Comparison of ENCODE assay signal across 8 cellular contexts in genomic region chr10:62083868-62084267, GRCh38.
DNase-seq lines count a peak whose midpoint lies in the region; ATAC-seq and TF ChIP-seq lines count a peak whose summit lies in the region.

No MANE protein-coding gene starts in this region.

- H3K36me3 ChIP-seq in sigmoid colon (peaks cover 0 to 44% (median 11%) of the 10 kb centered on the region in 4 donors), MM.1S (replicated peaks; ENCODE audit: insufficient read depth, low read length) (peaks cover 20% of the 10 kb centered on the region)

- intact Hi-C loops in activated CD4-positive, alpha-beta T cell treated with anti-CD3 and anti-CD28 coated beads, Interleukin-2, amount 10 ng/mL, durations not matched to agents 24 days and 14 days (cut with micrococcal nuclease): loop anchor here (2.0 kb wide), 1 partner anchor 33 kb away; no protein-coding TSS in a partner anchor
- intact Hi-C loops in sigmoid colon (cut with DNase I): loop anchor here (5.0 kb wide), 1 partner anchor 37 kb away; no protein-coding TSS in a partner anchor

- H4K20me1 ChIP-seq in MM.1S (ENCODE audit: insufficient read depth, low read length): peaks cover 4% of the 10 kb centered on the region; the same call in 1 of the 2 replicates

- DNase-seq in activated CD4-positive, alpha-beta T cell treated with anti-CD3 and anti-CD28 coated beads, Interleukin-2, amount 10 ng/mL, durations not matched to agents 24 days and 14 days: no peak
- no peak for DNase-seq in activated CD4-positive, alpha-beta T cell treated with anti-CD3 and anti-CD28 coated beads, Interleukin-2, amount 50 U/mL, for 48 hours
- peak; percentile 54 for DNase-seq in SK-N-DZ (ENCODE audit: low spot score)
- DNase-seq in fibroblast of the conjunctiva (ENCODE audit: low read depth): peak; percentile 71
- DNase-seq in sigmoid colon: peak; percentile 84
- no peak for DNase-seq in hypothalamus (lab: John Stamatoyannopoulos, UW)
- DNase-seq in MM.1S: no peak

- H3K27ac Mint-ChIP-seq in activated CD4-positive, alpha-beta T cell treated with anti-CD3 and anti-CD28 coated beads, Interleukin-2, amount 10 ng/mL, durations not matched to agents 24 days and 14 days: peak overlapping the region; percentile 92

- H3K4me1 ChIP-seq in sigmoid colon (peaks cover 0 to 68% (median 54%) of the 10 kb centered on the region in 4 donors), MM.1S (ENCODE audit: low read length) (peaks cover 12% of the 10 kb centered on the region)

- no peaks in the 10 kb centered on the region for H3K9me3 ChIP-seq in sigmoid colon
- H3K9me3 ChIP-seq in MM.1S (replicated peaks; ENCODE audit: insufficient read depth, low read length): no peaks in the 10 kb centered on the region

- no peaks in the 10 kb centered on the region for H3F3A ChIP-seq in MM.1S (ENCODE audit: insufficient read depth, low read length)

- no peak for ATAC-seq in HG02981 (IDR thresholded peaks at IDR 0.05; ENCODE audit: unreplicated experiment)

- H2AFZ ChIP-seq in MM.1S (ENCODE audit: low read length): no peak overlapping the region

- no peaks in the 10 kb centered on the region for H3K27me3 Mint-ChIP-seq in activated CD4-positive, alpha-beta T cell treated with anti-CD3 and anti-CD28 coated beads, Interleukin-2, amount 10 ng/mL, durations not matched to agents 24 days and 14 days

- peaks cover 81% of the 10 kb centered on the region for H3K36me3 Mint-ChIP-seq in activated CD4-positive, alpha-beta T cell treated with anti-CD3 and anti-CD28 coated beads, Interleukin-2, amount 10 ng/mL, durations not matched to agents 24 days and 14 days (ENCODE audit: low read depth)

- H3K4me3 ChIP-seq in sigmoid colon: no peak overlapping the region
- H3K4me3 ChIP-seq in MM.1S (ENCODE audit: low read length): no peak overlapping the region

- no peak for TF ChIP-seq POLR2A in sigmoid colon (IDR thresholded peaks at IDR 0.05)

- peak overlapping the region; percentile 80 for H3K4me3 Mint-ChIP-seq in activated CD4-positive, alpha-beta T cell treated with anti-CD3 and anti-CD28 coated beads, Interleukin-2, amount 10 ng/mL, durations not matched to agents 24 days and 14 days

- H3K9me3 Mint-ChIP-seq in activated CD4-positive, alpha-beta T cell treated with anti-CD3 and anti-CD28 coated beads, Interleukin-2, amount 10 ng/mL, durations not matched to agents 24 days and 14 days: peaks cover 13% of the 10 kb centered on the region

- peak overlapping the region; percentile 77 to 84 (median 84) for H3K27ac ChIP-seq in sigmoid colon
- no peak overlapping the region; the same call in 1 of the 2 replicates for H3K27ac ChIP-seq in MM.1S (ENCODE audit: low read length)

- H3K79me2 ChIP-seq in MM.1S (ENCODE audit: low read length): peaks cover 87% of the 10 kb centered on the region

- no peak for TF ChIP-seq EP300 in sigmoid colon (IDR thresholded peaks at IDR 0.05)

- 41 to 44% methylated on average over 1 of the region's 1 CpG for WGBS in sigmoid colon, 2 donors

- H3K9ac ChIP-seq in MM.1S (ENCODE audit: low read length): no peak overlapping the region

- H3K27me3 ChIP-seq in sigmoid colon (no peaks in the 10 kb centered on the region), MM.1S (replicated peaks; ENCODE audit: insufficient read depth, low read length) (no peaks in the 10 kb centered on the region)

- peaks cover 71% of the 10 kb centered on the region for H3K4me1 Mint-ChIP-seq in activated CD4-positive, alpha-beta T cell treated with anti-CD3 and anti-CD28 coated beads, Interleukin-2, amount 10 ng/mL, durations not matched to agents 24 days and 14 days

- no peak overlapping the region for H3K4me2 ChIP-seq in MM.1S (ENCODE audit: low read depth, low read length)

- TF ChIP-seq CTCF in sigmoid colon (IDR thresholded peaks at IDR 0.05) (no peak), MM.1S (IDR thresholded peaks at IDR 0.05; ENCODE audit: low read length) (no peak)

- no peaks in the 10 kb centered on the region for H3K9me2 ChIP-seq in MM.1S (replicated peaks; ENCODE audit: insufficient read depth, low read length)

Comparison
In these comparisons a context has a peak if more than half of its experiments do, and no peak if none do; other contexts are left out.
1. DNase-seq: peak in SK-N-DZ (single experiment), fibroblast of the conjunctiva (single experiment) and sigmoid colon (single experiment); none in activated CD4-positive, alpha-beta T cell treated with anti-CD3 and anti-CD28 coated beads, Interleukin-2, amount 10 ng/mL, durations not matched to agents 24 days and 14 days (single experiment), activated CD4-positive, alpha-beta T cell treated with anti-CD3 and anti-CD28 coated beads, Interleukin-2, amount 50 U/mL, for 48 hours (0 of 2), hypothalamus (0 of 51) and MM.1S (single experiment).